22 cellular contexts compared by ENCODE assay signal in genomic region chr5:132302413-132302812, GRCh38. TPM values are rescaled to one million over a fixed set of nuclear protein-coding genes. Genes with fewer than 3 reads are reported as not detected.
"Had no signal": no experiment of that assay in that cellular context is flagged by ENCODE, and none has a peak within 500 bp of the region (broad histone marks: within the 10 kb centered on the region; RNA-seq: fewer than 3 reads in every experiment).

No MANE protein-coding gene starts in this region.

- H3K9me3 ChIP-seq: transverse colon had no signal

- H3K4me3 ChIP-seq: coronary artery, hepatocyte, mucosa of descending colon, transverse colon, uterus had no signal

- H3K4me3 Mint-ChIP-seq: activated CD4-positive, alpha-beta T cell treated with anti-CD3 and anti-CD28 coated beads, Interleukin-2, amount 10 ng/mL, durations not matched to agents 24 days and 14 days; activated CD8-positive, alpha-beta T cell treated with anti-CD3 and anti-CD28 coated beads, Interleukin-2, amount 10 ng/mL, durations not matched to agents 7 days and 5 days; activated naive CD8-positive, alpha-beta T cell treated with anti-CD3 and anti-CD28 coated beads, Interleukin-2, amount 10 ng/mL, durations not matched to agents 7 days and 5 days; memory B cell; naive B cell; stimulated activated naive CD8-positive, alpha-beta T cell treated with anti-CD3 and anti-CD28 coated beads, Interleukin-15, Interleukin-2, amounts not matched to agents 100 ng/mL and 50 ng/mL, for 24 hours had no signal

- H3K4me1 ChIP-seq: uterus had no signal

- DNase-seq: activated CD4-positive, alpha-beta T cell treated with anti-CD3 and anti-CD28 coated beads, Interleukin-2, amount 10 ng/mL, durations not matched to agents 24 days and 14 days; activated CD8-positive, alpha-beta T cell treated with anti-CD3 and anti-CD28 coated beads, Interleukin-2, amount 10 ng/mL, durations not matched to agents 7 days and 5 days; activated naive CD4-positive, alpha-beta T cell treated with Interleukin-2 at 50 U/mL for 16 hours; activated naive CD8-positive, alpha-beta T cell treated with anti-CD3 and anti-CD28 coated beads, Interleukin-2, amount 10 ng/mL, durations not matched to agents 7 days and 5 days; activated T-cell treated with anti-CD3 and anti-CD28 coated beads, Interleukin-2, amount 50 U/mL, for 48 hours; amniotic stem cell; cerebellar nuclear complex; kidney glomerular epithelial cell; naive B cell; occipital lobe; stimulated activated CD4-positive, alpha-beta T cell treated with anti-CD3 and anti-CD28 coated beads, Interleukin-12 subunit alpha, Interleukin-12 subunit beta, amount 100 ng/mL, for 4 hours; stimulated activated CD4-positive, alpha-beta T cell treated with anti-CD3 and anti-CD28 coated beads, Interleukin-4, amount 100 ng/mL, for 4 hours; uterus had no signal

- ATAC-seq: activated CD4-positive, CD25-positive, alpha-beta regulatory T cell treated with anti-CD3 and anti-CD28 coated beads, Interleukin-2, amount 50 U/mL, for 24 hours; activated CD8-positive, alpha-beta T cell treated with anti-CD3 and anti-CD28 coated beads, Interleukin-2, amount 10 ng/mL, durations not matched to agents 7 days and 5 days; SK-N-SH treated with all-trans-retinoic acid at 6 μM for 48 hours had no signal

- H3K4me2 ChIP-seq: hepatocyte had no signal

- H3K27me3 Mint-ChIP-seq: activated naive CD8-positive, alpha-beta T cell treated with anti-CD3 and anti-CD28 coated beads, Interleukin-2, amount 10 ng/mL, durations not matched to agents 7 days and 5 days; memory B cell; stimulated activated naive CD8-positive, alpha-beta T cell treated with anti-CD3 and anti-CD28 coated beads, Interleukin-15, Interleukin-2, amounts not matched to agents 100 ng/mL and 50 ng/mL, for 24 hours had no signal

- H3K36me3 ChIP-seq: transverse colon, uterus had no signal

- H3K27ac ChIP-seq: coronary artery, epithelial cell of prostate, hepatocyte, uterus had no signal

- H3K9me3 Mint-ChIP-seq: activated naive CD8-positive, alpha-beta T cell treated with anti-CD3 and anti-CD28 coated beads, Interleukin-2, amount 10 ng/mL, durations not matched to agents 7 days and 5 days had no signal

- H3K4me1 Mint-ChIP-seq: activated naive CD8-positive, alpha-beta T cell treated with anti-CD3 and anti-CD28 coated beads, Interleukin-2, amount 10 ng/mL, durations not matched to agents 7 days and 5 days; memory B cell; naive B cell had no signal

- H3K27ac Mint-ChIP-seq: activated CD4-positive, alpha-beta T cell treated with anti-CD3 and anti-CD28 coated beads, Interleukin-2, amount 10 ng/mL, durations not matched to agents 24 days and 14 days; activated CD8-positive, alpha-beta T cell treated with anti-CD3 and anti-CD28 coated beads, Interleukin-2, amount 10 ng/mL, durations not matched to agents 7 days and 5 days; activated naive CD8-positive, alpha-beta T cell treated with anti-CD3 and anti-CD28 coated beads, Interleukin-2, amount 10 ng/mL, durations not matched to agents 7 days and 5 days; memory B cell; naive B cell; stimulated activated naive CD8-positive, alpha-beta T cell treated with anti-CD3 and anti-CD28 coated beads, Interleukin-15, Interleukin-2, amounts not matched to agents 100 ng/mL and 50 ng/mL, for 24 hours had no signal

- H3K36me3 Mint-ChIP-seq: activated naive CD8-positive, alpha-beta T cell treated with anti-CD3 and anti-CD28 coated beads, Interleukin-2, amount 10 ng/mL, durations not matched to agents 7 days and 5 days had no signal

- H2AFZ ChIP-seq: hepatocyte had no signal

RNA-seq across cellular contexts. Expression of gene SLC22A4, which starts 8.2 kb away (rescaled TPM):
- total RNA-seq: activated CD8-positive, alpha-beta T cell treated with anti-CD3 and anti-CD28 coated beads, Interleukin-2, amount 10 ng/mL, durations not matched to agents 7 days and 5 days had no signal

RNA-seq across cellular contexts. Expression of gene PDLIM4, which starts 44.9 kb away (rescaled TPM):
- total RNA-seq: activated CD8-positive, alpha-beta T cell treated with anti-CD3 and anti-CD28 coated beads, Interleukin-2, amount 10 ng/mL, durations not matched to agents 7 days and 5 days had no signal
